35 cellular contexts compared by ENCODE assay signal in genomic region chr14:59601056-59601455, GRCh38. TPM values are rescaled to one million over a fixed set of nuclear protein-coding genes. Genes with fewer than 3 reads are reported as not detected.
"Had no signal": no experiment of that assay in that cellular context is flagged by ENCODE, and none has a peak within 500 bp of the region (broad histone marks: within the 10 kb centered on the region; RNA-seq: fewer than 3 reads in every experiment).

No MANE protein-coding gene starts in this region.

- H3K36me3 Mint-ChIP-seq: activated naive CD4-positive, alpha-beta T cell treated with anti-CD3 and anti-CD28 coated beads, Interleukin-2, amount 50 U/mL, for 24 hours; activated naive CD8-positive, alpha-beta T cell treated with anti-CD3 and anti-CD28 coated beads, Interleukin-2, amount 10 ng/mL, durations not matched to agents 7 days and 5 days; WTC11 had no signal

- H3K9me3 Mint-ChIP-seq: activated CD4-positive, alpha-beta T cell treated with anti-CD3 and anti-CD28 coated beads, Interleukin-2, amount 10 ng/mL, durations not matched to agents 7 days and 5 days; activated naive CD4-positive, alpha-beta T cell treated with anti-CD3 and anti-CD28 coated beads, Interleukin-2, amount 50 U/mL, for 24 hours; activated naive CD8-positive, alpha-beta T cell treated with anti-CD3 and anti-CD28 coated beads, Interleukin-2, amount 10 ng/mL, durations not matched to agents 7 days and 5 days; activated T-cell treated with anti-CD3 and anti-CD28 coated beads, Interleukin-2, amount 50 U/mL, for 24 hours; activated T-helper 2 cell treated with anti-CD3 and anti-CD28 coated beads, Interferon-gamma antibody, Interleukin-2, Interleukin-4, amounts not matched to agents 10 μg/mL and 5 μg/mL and 100 μg/mL, durations not matched to agents 14 hours and 24 hours and 36 hours; brain; T-helper 1 cell treated with Interleukin-12 subunit alpha and Interleukin-12 subunit beta and Interleukin-4 antibody, amounts not matched to agents 30 μg/mL and 1 μg/mL, for 36 hours; T-helper 2 cell treated with Interferon-gamma antibody and Interleukin-4, amounts not matched to agents 5 μg/mL and 100 μg/mL, for 36 hours; WTC11 had no signal

- H3K4me3 ChIP-seq: Peyer's patch, SJSA1 had no signal

- H3K27ac ChIP-seq: SJSA1 had no signal

- H3K27me3 ChIP-seq: Peyer's patch, SJSA1 had no signal

- H3K36me3 ChIP-seq: Peyer's patch, SJSA1 had no signal

- H3K27me3 Mint-ChIP-seq: brain had no signal

- ATAC-seq: activated CD4-positive, alpha-beta T cell treated with anti-CD3 and anti-CD28 coated beads for 36 hours; activated CD4-positive, CD25-positive, alpha-beta regulatory T cell treated with anti-CD3 and anti-CD28 coated beads, Interleukin-2, amount 50 U/mL, for 24 hours; activated CD8-positive, alpha-beta T cell treated with anti-CD3 and anti-CD28 coated beads, Interleukin-2, amount 10 ng/mL, durations not matched to agents 7 days and 5 days; PC-3; WTC11 had no signal

- DNase-seq: activated CD4-positive, alpha-beta T cell treated with anti-CD3 and anti-CD28 coated beads for 36 hours; activated CD4-positive, alpha-beta T cell treated with anti-CD3 and anti-CD28 coated beads, Interleukin-2, amount 10 ng/mL, durations not matched to agents 7 days and 5 days; activated CD4-positive, alpha-beta T cell treated with anti-CD3 and anti-CD28 coated beads, Interleukin-2, amount 50 U/mL, for 48 hours; activated CD8-positive, alpha-beta T cell treated with anti-CD3 and anti-CD28 coated beads, Interleukin-2, amount 10 ng/mL, durations not matched to agents 7 days and 5 days; activated gamma-delta T cell; activated naive CD4-positive, alpha-beta T cell treated with Interleukin-2 at 50 U/mL for 16 hours; activated naive CD8-positive, alpha-beta T cell treated with anti-CD3 and anti-CD28 coated beads, Interleukin-2, amount 10 ng/mL, durations not matched to agents 7 days and 5 days; activated T-cell treated with anti-CD3 and anti-CD28 coated beads, Interleukin-2, amount 50 U/mL, for 24 hours; Karpas-422; KBM-7; NCI-H1092 treated with DMSO at 0.1 percent for 48 hours; NCI-H1417; NCI-H146; NCI-H187; NCI-H2029 treated with DMSO at 0.1 percent for 48 hours; NCI-H2107; NCI-H2171; NCI-H510A; NCI-H526; NCI-H748 treated with DMSO at 0.1 percent for 48 hours; NK-92 treated with Interleukin-12 subunit alpha and Interleukin-12 subunit beta, amount 100 ng/mL, for 24 hours; PC-3; Peyer's patch; RPMI8226; SHP77 treated with DMSO at 0.1 percent for 48 hours; SK-N-SH had no signal

- H3K27ac Mint-ChIP-seq: activated CD4-positive, alpha-beta T cell treated with anti-CD3 and anti-CD28 coated beads for 36 hours; activated CD4-positive, alpha-beta T cell treated with anti-CD3 and anti-CD28 coated beads, Interleukin-2, amount 10 ng/mL, durations not matched to agents 7 days and 5 days; activated CD8-positive, alpha-beta T cell treated with anti-CD3 and anti-CD28 coated beads, Interleukin-2, amount 10 ng/mL, durations not matched to agents 7 days and 5 days; activated naive CD4-positive, alpha-beta T cell treated with anti-CD3 and anti-CD28 coated beads, Interleukin-2, amount 50 U/mL, for 24 hours; activated naive CD8-positive, alpha-beta T cell treated with anti-CD3 and anti-CD28 coated beads, Interleukin-2, amount 10 ng/mL, durations not matched to agents 7 days and 5 days; activated T-cell treated with anti-CD3 and anti-CD28 coated beads, Interleukin-2, amount 50 U/mL, for 24 hours; activated T-helper 2 cell treated with anti-CD3 and anti-CD28 coated beads, Interferon-gamma antibody, Interleukin-2, Interleukin-4, amounts not matched to agents 10 μg/mL and 5 μg/mL and 100 μg/mL, durations not matched to agents 14 hours and 24 hours and 36 hours; T-helper 1 cell treated with Interleukin-12 subunit alpha and Interleukin-12 subunit beta and Interleukin-4 antibody, amounts not matched to agents 30 μg/mL and 1 μg/mL, for 36 hours; T-helper 2 cell treated with Interferon-gamma antibody and Interleukin-4, amounts not matched to agents 5 μg/mL and 100 μg/mL, for 36 hours; WTC11 had no signal

- H3K4me3 Mint-ChIP-seq: activated CD4-positive, alpha-beta T cell treated with anti-CD3 and anti-CD28 coated beads for 36 hours; activated CD4-positive, alpha-beta T cell treated with anti-CD3 and anti-CD28 coated beads, Interleukin-2, amount 10 ng/mL, durations not matched to agents 7 days and 5 days; activated CD8-positive, alpha-beta T cell treated with anti-CD3 and anti-CD28 coated beads, Interleukin-2, amount 10 ng/mL, durations not matched to agents 7 days and 5 days; activated naive CD4-positive, alpha-beta T cell treated with anti-CD3 and anti-CD28 coated beads, Interleukin-2, amount 50 U/mL, for 24 hours; activated naive CD8-positive, alpha-beta T cell treated with anti-CD3 and anti-CD28 coated beads, Interleukin-2, amount 10 ng/mL, durations not matched to agents 7 days and 5 days; activated T-cell treated with anti-CD3 and anti-CD28 coated beads, Interleukin-2, amount 50 U/mL, for 24 hours; brain; T-helper 1 cell treated with Interleukin-12 subunit alpha and Interleukin-12 subunit beta and Interleukin-4 antibody, amounts not matched to agents 30 μg/mL and 1 μg/mL, for 36 hours; T-helper 2 cell treated with Interferon-gamma antibody and Interleukin-4, amounts not matched to agents 5 μg/mL and 100 μg/mL, for 36 hours; WTC11 had no signal

- H3K4me1 Mint-ChIP-seq: activated CD4-positive, alpha-beta T cell treated with anti-CD3 and anti-CD28 coated beads for 36 hours; activated CD4-positive, alpha-beta T cell treated with anti-CD3 and anti-CD28 coated beads, Interleukin-2, amount 10 ng/mL, durations not matched to agents 7 days and 5 days; activated naive CD4-positive, alpha-beta T cell treated with anti-CD3 and anti-CD28 coated beads, Interleukin-2, amount 50 U/mL, for 24 hours; activated naive CD8-positive, alpha-beta T cell treated with anti-CD3 and anti-CD28 coated beads, Interleukin-2, amount 10 ng/mL, durations not matched to agents 7 days and 5 days; brain; WTC11 had no signal

- FAIRE-seq: TTC549 had no signal

RNA-seq across cellular contexts. Expression of gene CCDC175, which starts 24.4 kb away (rescaled TPM):
- total RNA-seq: activated CD4-positive, alpha-beta T cell treated with anti-CD3 and anti-CD28 coated beads for 36 hours; activated CD4-positive, alpha-beta T cell treated with anti-CD3 and anti-CD28 coated beads, Interleukin-2, amount 10 ng/mL, durations not matched to agents 7 days and 5 days; activated CD8-positive, alpha-beta T cell treated with anti-CD3 and anti-CD28 coated beads, Interleukin-2, amount 10 ng/mL, durations not matched to agents 7 days and 5 days; activated naive CD8-positive, alpha-beta T cell treated with anti-CD3 and anti-CD28 coated beads, Interleukin-2, amount 10 ng/mL, durations not matched to agents 7 days and 5 days; activated T-helper 2 cell treated with anti-CD3 and anti-CD28 coated beads, Interferon-gamma antibody, Interleukin-2, Interleukin-4, amounts not matched to agents 10 μg/mL and 5 μg/mL and 100 μg/mL, durations not matched to agents 14 hours and 24 hours and 36 hours; PC-3; SJSA1; WTC11 had no signal
